Comparison of ENCODE assay signal across 8 cellular contexts in genomic region chr9:137046094-137046787, GRCh38. TPM values are rescaled to one million over a fixed set of nuclear protein-coding genes. Genes with fewer than 3 reads are reported as not detected.
DNase-seq lines count a peak whose midpoint lies in the region; ATAC-seq and TF ChIP-seq lines count a peak whose summit lies in the region.

A gene with protein sequence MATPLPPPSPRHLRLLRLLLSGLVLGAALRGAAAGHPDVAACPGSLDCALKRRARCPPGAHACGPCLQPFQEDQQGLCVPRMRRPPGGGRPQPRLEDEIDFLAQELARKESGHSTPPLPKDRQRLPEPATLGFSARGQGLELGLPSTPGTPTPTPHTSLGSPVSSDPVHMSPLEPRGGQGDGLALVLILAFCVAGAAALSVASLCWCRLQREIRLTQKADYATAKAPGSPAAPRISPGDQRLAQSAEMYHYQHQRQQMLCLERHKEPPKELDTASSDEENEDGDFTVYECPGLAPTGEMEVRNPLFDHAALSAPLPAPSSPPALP (minus strand): TSS chr9:137046177. CDS start chr9:137045989, 188 bp downstream.

- peaks cover 8% of the 10 kb centered on the region for H3K4me1 ChIP-seq in SJSA1 (replicated peaks)

- ATAC-seq in HG03378 (IDR thresholded peaks at IDR 0.05; ENCODE audit: unreplicated experiment), result no peak

- TF ChIP-seq CTCF in LNCaP clone FGC (IDR thresholded peaks at IDR 0.05; ENCODE audit: control insufficient read depth, extremely low read depth, insufficient read depth), result peak; percentile 90

- DNase-seq in G401 (ENCODE audit: low spot score), result peak; percentile 77
- DNase-seq in LNCaP clone FGC (ENCODE audit: low read depth), result peak; percentile 69
- DNase-seq in SJSA1 (ENCODE audit: low read depth in 1 of 2, low spot score in 2 of 2), result peak; percentile 33 to 68
- peak; percentile 81 for DNase-seq in activated naive CD4-positive, alpha-beta T cell treated with anti-CD3 and anti-CD28 coated beads, Interleukin-2, amount 50 U/mL, for 16 hours
- peak; percentile 63 for DNase-seq in globus pallidus (ENCODE audit: low spot score)
- peak in 49 of 56 donors; percentile 24 to 83 (median 61) for DNase-seq in nucleus accumbens (lab: John Stamatoyannopoulos, UW)
- peak; percentile 79 for DNase-seq in superior temporal gyrus (ENCODE audit: extremely low spot score)

- in situ Hi-C loops in G401 (cut with HindIII; ENCODE audit: low sequenced_read_pairs), result loop anchor here (25.0 kb wide), 1 partner anchor 109 kb away; the partner anchor contains the start of genes C8G and FBXW5

- no peaks in the 10 kb centered on the region for H3K9me3 ChIP-seq in SJSA1 (replicated peaks)

- no peaks in the 10 kb centered on the region for H3K36me3 ChIP-seq in SJSA1

- H3K4me3 ChIP-seq in LNCaP clone FGC (ENCODE audit: low read depth, low read length) (peak within 1 kb of the TSS; percentile 90), SJSA1 (no peak within 1 kb of the TSS)

- no peak within 1 kb of the TSS for H3K27ac ChIP-seq in SJSA1

- H3K27me3 ChIP-seq in SJSA1 (replicated peaks), result peaks cover 68% of the 10 kb centered on the region

RNA-seq across cellular contexts. Expression of the gene that starts here (rescaled TPM):
- total RNA-seq in G401 (2014; rRNA removed; shearing (Covaris generic)), result 32.0 and 38.4 TPM in 2 replicates
- not detected in 2 replicates for total RNA-seq in SJSA1 (2014; rRNA removed; shearing (Covaris generic))

Comparison
In these comparisons a context has a peak if more than half of its experiments do, and no peak if none do; other contexts are left out.
1. RNA of the gene that starts here (total RNA-seq): 32.0 to 38.4 TPM in G401; not detected in SJSA1; every median in the first group is over 10 times any median in the second.
2. Peak in DNase-seq in SJSA1; RNA of the gene not detected or under 1 TPM.
3. Peak in every context shown above with its lines, with median percentiles within 50 percentile points of each other: DNase-seq.